ENCODE assay signal across 8 cellular contexts in the genomic region with DNA sequence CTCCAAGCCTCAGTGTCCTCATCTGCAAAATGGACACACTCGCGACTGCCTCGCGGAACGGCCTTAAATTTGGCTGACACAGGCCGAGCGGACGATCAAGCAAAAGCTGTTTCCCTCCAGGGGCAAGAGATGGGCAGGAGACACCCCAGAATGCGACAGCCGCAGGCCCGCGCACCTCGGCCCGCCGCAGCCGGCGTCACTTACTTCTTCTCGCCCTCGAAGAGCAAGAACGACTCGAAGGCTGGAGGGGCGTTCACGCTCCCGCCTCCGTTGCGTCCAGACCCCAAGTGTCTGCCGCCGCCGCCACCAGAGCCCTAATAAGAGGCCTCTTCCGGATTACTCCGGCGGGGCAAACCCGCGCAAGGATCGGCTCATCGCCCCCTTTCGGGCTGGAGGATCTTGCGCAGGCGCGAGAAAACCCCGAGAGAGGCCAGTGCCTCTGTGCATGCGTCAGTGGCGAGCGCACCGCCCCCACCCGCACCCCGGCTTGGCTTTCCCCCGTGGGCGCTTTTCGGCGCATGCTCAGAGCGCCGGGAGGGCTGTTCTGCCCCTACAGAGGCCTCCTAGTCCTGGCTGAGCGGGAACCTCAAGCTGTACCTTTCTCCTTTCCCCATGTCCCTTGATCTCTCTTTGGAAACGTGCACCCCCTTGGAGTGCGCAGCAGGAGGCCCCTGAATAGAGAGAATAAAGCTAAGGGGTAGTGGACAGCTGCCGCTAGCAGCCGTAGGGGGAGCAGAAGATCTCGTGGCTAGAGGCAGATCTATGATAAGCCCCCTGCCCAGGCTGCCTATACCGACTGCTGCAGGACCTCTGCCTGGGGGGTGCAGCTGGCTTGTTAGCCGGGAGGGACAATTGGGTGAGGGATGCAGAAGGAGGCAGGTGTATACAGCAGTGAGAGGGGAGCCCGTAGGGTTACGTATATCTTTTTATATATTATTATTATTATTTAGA. TPM values are rescaled to one million over a fixed set of nuclear protein-coding genes. Genes with fewer than 3 reads are reported as not detected.
DNase-seq lines count a peak whose midpoint lies in the region; ATAC-seq lines count a peak whose summit lies in the region.
"Not testable (repeated sequence)": the region's sequence is repeated elsewhere in the genome, so short reads cannot be mapped to it uniquely, and the experiment has no call there.

No MANE protein-coding gene starts in this region.

- POLR2A ChIA-PET in activated CD4-positive, alpha-beta T cell treated with anti-CD3 and anti-CD28 coated beads for 36 hours (lab: Charles Lee), result interaction anchor here (0.6 to 1.3 kb wide), 3 partner anchors 28 to 472 kb away, joined by 3 to 5 read pairs (median 3); no protein-coding TSS in a partner anchor

- H3K27me3 Mint-ChIP-seq in activated CD4-positive, alpha-beta T cell treated with anti-CD3 and anti-CD28 coated beads for 36 hours, result not testable (repeated sequence)

- H3K4me1 Mint-ChIP-seq in activated CD4-positive, alpha-beta T cell treated with anti-CD3 and anti-CD28 coated beads for 36 hours, result peaks cover 35% of the 10 kb centered on the region

- intact Hi-C loops in activated CD4-positive, alpha-beta T cell treated with anti-CD3 and anti-CD28 coated beads for 36 hours (cut with DNase I, micrococcal nuclease), result loop anchor here (1.0 kb wide), 5 partner anchors 21 to 181 kb away; partner anchors contain the start of genes DBNL (in 2 of the 2), POLD2 (in 1 of the 2), POLM (in 1 of the 2) and YKT6 (in 1 of the 2)
- intact Hi-C loops in left colon (cut with DNase I, micrococcal nuclease), result not testable (repeated sequence)

- DNase-seq in C1 segment of cervical spinal cord (lab: John Stamatoyannopoulos, UW) (peak; percentile 49 to 98 (median 96)), GM19240 (ENCODE audit: insufficient read length, low spot score) (peak; percentile 95), NCI-H510A (lab: John Stamatoyannopoulos, UW) (peak; percentile 89), left colon (peak; percentile 97 to 99)
- DNase-seq in activated CD4-positive, alpha-beta T cell treated with anti-CD3 and anti-CD28 coated beads for 36 hours, result peak; percentile 99
- DNase-seq in stimulated activated CD4-positive, alpha-beta T cell treated with anti-CD3 and anti-CD28 coated beads, Interleukin-1b, Interleukin-23, amount 100 ng/mL, for 24 hours (ENCODE audit: low read depth in 4 of 4, low spot score in 1 of 4), result peak; percentile 96 to 99 (median 98)

- peak overlapping the region; percentile 60 for H3K27ac ChIP-seq in cingulate gyrus (ENCODE audit: low read depth, low read length)

- peak overlapping the region; percentile 83 for H3K27ac Mint-ChIP-seq in activated CD4-positive, alpha-beta T cell treated with anti-CD3 and anti-CD28 coated beads for 36 hours

- ATAC-seq in HG03442 (IDR thresholded peaks at IDR 0.05; ENCODE audit: unreplicated experiment) (peak; percentile 94), left colon (peak; percentile 94)
- peak; percentile 82 for ATAC-seq in activated CD4-positive, alpha-beta T cell treated with anti-CD3 and anti-CD28 coated beads for 36 hours

- H3K9me3 Mint-ChIP-seq in activated CD4-positive, alpha-beta T cell treated with anti-CD3 and anti-CD28 coated beads for 36 hours (ENCODE audit: low read depth), result not testable (repeated sequence)

- CTCF ChIA-PET in activated CD4-positive, alpha-beta T cell treated with anti-CD3 and anti-CD28 coated beads for 36 hours (lab: Charles Lee), result interaction anchor here (0.6 to 1.2 kb wide), 3 partner anchors 28 to 175 kb away, joined by 3 to 4 read pairs (median 3); no protein-coding TSS in a partner anchor

- peak overlapping the region; percentile 91 for H3K4me3 Mint-ChIP-seq in activated CD4-positive, alpha-beta T cell treated with anti-CD3 and anti-CD28 coated beads for 36 hours

- not testable (repeated sequence) for H3K36me3 Mint-ChIP-seq in activated CD4-positive, alpha-beta T cell treated with anti-CD3 and anti-CD28 coated beads for 36 hours (ENCODE audit: low read depth)

RNA-seq across cellular contexts. Expression of gene SPDYE1, which starts 21.4 kb away (rescaled TPM):
- total RNA-seq in activated CD4-positive, alpha-beta T cell treated with anti-CD3 and anti-CD28 coated beads for 36 hours, result not detected
- not detected for total RNA-seq in left colon

RNA-seq across cellular contexts. Expression of gene DBNL, which starts 25.4 kb away (rescaled TPM):
- 100 to 1,000 TPM; 106 to 117 TPM for total RNA-seq in activated CD4-positive, alpha-beta T cell treated with anti-CD3 and anti-CD28 coated beads for 36 hours
- total RNA-seq in left colon, result 10 to 100 TPM; 87.0 to 90.5 TPM

RNA-seq across cellular contexts. Expression of gene PGAM2, which starts 46.2 kb away (rescaled TPM):
- total RNA-seq in activated CD4-positive, alpha-beta T cell treated with anti-CD3 and anti-CD28 coated beads for 36 hours, result not detected
- total RNA-seq in left colon, result under 1 TPM; 0.58 to 0.64 TPM

Comparison
In these comparisons a context has a peak if more than half of its experiments do, and no peak if none do; other contexts are left out.
1. Peak in every context shown above with its lines: DNase-seq, ATAC-seq and H3K27ac ChIP-seq.